Comparison of ENCODE assay signal across 25 cellular contexts in the genomic region with DNA sequence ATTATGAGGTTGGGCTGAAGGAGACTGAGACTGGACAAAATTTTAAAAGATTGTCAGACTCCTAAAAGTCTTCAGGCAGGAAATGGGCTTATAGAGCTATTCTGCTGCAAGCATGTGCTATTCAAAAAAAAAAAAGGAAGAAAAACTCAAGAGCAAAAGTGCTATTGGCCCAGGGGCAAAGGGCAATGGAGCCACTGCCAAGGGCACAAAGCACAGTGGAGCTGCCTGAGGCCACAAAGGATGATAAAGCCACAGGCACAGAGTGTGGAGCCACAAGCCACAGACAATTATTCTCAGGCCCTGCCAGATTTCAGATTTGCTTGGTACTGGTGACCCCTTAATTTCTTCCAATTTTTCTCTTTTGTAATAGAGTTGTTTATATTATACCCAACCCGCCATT. TPM values are rescaled to one million over a fixed set of nuclear protein-coding genes. Genes with fewer than 3 reads are reported as not detected.
"Had no signal": no experiment of that assay in that cellular context is flagged by ENCODE, and none has a peak within 500 bp of the region (broad histone marks: within the 10 kb centered on the region; RNA-seq: fewer than 3 reads in every experiment).

No MANE protein-coding gene starts in this region.

- DNase-seq: dermis blood vessel endothelial cell; dorsolateral prefrontal cortex; effector CD4-positive, alpha-beta T cell; effector memory CD4-positive, alpha-beta T cell; foreskin keratinocyte; heart left ventricle; hypothalamus; immature natural killer cell; islet precursor cell; kidney; kidney glomerular epithelial cell; left ventricle myocardium inferior; lower lobe of right lung; mesenchymal stem cell; naive B cell had no signal

- H3K9me3 ChIP-seq: lower lobe of right lung, mucosa of descending colon had no signal

- H3K79me2 ChIP-seq: hepatocyte had no signal

- H3K4me3 ChIP-seq: coronary artery, dorsolateral prefrontal cortex, esophagus muscularis mucosa, gastroesophageal sphincter, heart left ventricle, hepatocyte, left ventricle myocardium inferior, lower lobe of right lung, mucosa of descending colon had no signal

- H2AFZ ChIP-seq: hepatocyte had no signal

- H3K36me3 ChIP-seq: esophagus muscularis mucosa, gastroesophageal sphincter, heart left ventricle, left ventricle myocardium inferior, lower lobe of right lung had no signal

- FAIRE-seq: colon, endothelial cell of umbilical vein, frontal cortex, kidney had no signal

- ATAC-seq: foreskin keratinocyte, gastroesophageal sphincter, heart left ventricle, lower lobe of right lung, mucosa of descending colon had no signal

- H3K27ac ChIP-seq: coronary artery, dorsolateral prefrontal cortex, esophagus muscularis mucosa, foreskin keratinocyte, gastroesophageal sphincter, heart left ventricle, hepatocyte, left ventricle myocardium inferior, lower lobe of right lung had no signal

- H3K27me3 ChIP-seq: esophagus muscularis mucosa, foreskin keratinocyte, gastroesophageal sphincter, hepatocyte had no signal

- H3K4me2 ChIP-seq: hepatocyte had no signal

- H3K4me1 ChIP-seq: esophagus muscularis mucosa, foreskin keratinocyte, gastroesophageal sphincter, heart left ventricle, left ventricle myocardium inferior, lower lobe of right lung had no signal

RNA-seq across cellular contexts. Expression of gene GRIN2B, which starts 29.6 kb away (rescaled TPM):
- total RNA-seq: dermis blood vessel endothelial cell, endothelial cell of umbilical vein, foreskin keratinocyte, lung microvascular endothelial cell had no signal
- polyA plus RNA-seq: endothelial cell of umbilical vein, fibroblast of lung, foreskin keratinocyte, immature natural killer cell had no signal
